ENCODE assay signal across 11 cellular contexts in genomic region chr19:52492201-52492960, GRCh38. TPM values are rescaled to one million over a fixed set of nuclear protein-coding genes. Genes with fewer than 3 reads are reported as not detected.
DNase-seq lines count a peak whose midpoint lies in the region; ATAC-seq and TF ChIP-seq lines count a peak whose summit lies in the region.
"Had no signal": no experiment of that assay in that cellular context is flagged by ENCODE, and none has a peak within 500 bp of the region (broad histone marks: within the 10 kb centered on the region; RNA-seq: fewer than 3 reads in every experiment).

No MANE protein-coding gene starts in this region.

- ATAC-seq in GM19467 (IDR thresholded peaks at IDR 0.05; ENCODE audit: unreplicated experiment) (no peak), HG02623 (IDR thresholded peaks at IDR 0.05; ENCODE audit: unreplicated experiment) (no peak), HG03378 (IDR thresholded peaks at IDR 0.05; ENCODE audit: unreplicated experiment) (no peak)
- ATAC-seq: foreskin keratinocyte had no signal

- H2AK5ac ChIP-seq in mesendoderm (ENCODE audit: low read length), result no peak overlapping the region

- no peak for TF ChIP-seq POLR2A in ovary (IDR thresholded peaks at IDR 0.05)

- no peak overlapping the region for H4K8ac ChIP-seq in mesendoderm (ENCODE audit: low read depth, low read length)

- peak overlapping the region; percentile 79 for H3K4ac ChIP-seq in mesendoderm (ENCODE audit: low read depth, low read length)

- TF ChIP-seq CTCF in coronary artery (IDR thresholded peaks at IDR 0.05) (no peak), ovary (IDR thresholded peaks at IDR 0.05) (no peak)

- H3K79me2 ChIP-seq in mesendoderm (ENCODE audit: control insufficient read depth, insufficient read depth, low read length), result no peaks in the 10 kb centered on the region

- H3K4me1 ChIP-seq in mesendoderm (ENCODE audit: control insufficient read depth, low read depth, low read length) (no peaks in the 10 kb centered on the region), ovary (ENCODE audit: insufficient read depth) (no peaks in the 10 kb centered on the region)
- H3K4me1 ChIP-seq: foreskin keratinocyte had no signal

- H3K56ac ChIP-seq in mesendoderm (ENCODE audit: low read length), result peak overlapping the region; percentile 85

- H3K36me3 ChIP-seq in mesendoderm (ENCODE audit: control insufficient read depth, insufficient read depth, low read length) (no peaks in the 10 kb centered on the region), ovary (no peaks in the 10 kb centered on the region)

- peaks cover 3 to 27% of the 10 kb centered on the region in 2 donors for H3K9me3 ChIP-seq in ovary

- peak overlapping the region; percentile 80 for H3K4me2 ChIP-seq in mesendoderm (ENCODE audit: low read length)

- H4K5ac ChIP-seq in mesendoderm (ENCODE audit: low read length), result no peak overlapping the region

- H3K27ac ChIP-seq in coronary artery (no peak overlapping the region), mesendoderm (ENCODE audit: low read depth, low read length) (peak overlapping the region; percentile 70), ovary (no peak overlapping the region)
- H3K27ac ChIP-seq: foreskin keratinocyte had no signal

- H3K23ac ChIP-seq in mesendoderm (ENCODE audit: low read length), result no peak overlapping the region

- H2BK5ac ChIP-seq in mesendoderm (ENCODE audit: low read length), result no peak overlapping the region

- H3K27me3 ChIP-seq in mesendoderm (ENCODE audit: insufficient read depth, low read length, poor library complexity), result no peaks in the 10 kb centered on the region
- H3K27me3 ChIP-seq in ovary, result no peaks in the 10 kb centered on the region
- H3K27me3 ChIP-seq: foreskin keratinocyte had no signal

- TF ChIP-seq EP300 in ovary (IDR thresholded peaks at IDR 0.05), result no peak

- no CpG with 5 or more reads among the region's 37 CpGs for WGBS in mesendoderm (ENCODE audit: extremely low coverage, insufficient coverage, low lambda C conversion rate)
- 34 to 38% (median 36%) methylated on average over 37 of the region's 37 CpGs for WGBS in ovary, 3 donors

- no peak overlapping the region for H2BK15ac ChIP-seq in mesendoderm (replicated peaks; ENCODE audit: low read depth)

- DNase-seq in AML-193 (lab: John Stamatoyannopoulos, UW) (peak; percentile 35 to 65), ELF-1 (ENCODE audit: low read depth, low spot score) (peak; percentile 95), coronary artery (ENCODE audit: low spot score) (no peak), mesendoderm (peak; percentile 96), ovary (no peak)
- DNase-seq: NCI-H2171 treated with DMSO at 0.1 percent for 48 hours had no signal

- intact Hi-C loops in ovary (cut with DNase I), result no loop called here

- no peak overlapping the region for H2BK120ac ChIP-seq in mesendoderm (ENCODE audit: low read depth, low read length)

- H3K18ac ChIP-seq in mesendoderm (ENCODE audit: low read length), result no peak overlapping the region

- peak overlapping the region; percentile 81 for H3K9ac ChIP-seq in mesendoderm (ENCODE audit: low read length)

- H3K79me1 ChIP-seq in mesendoderm (ENCODE audit: low read length), result no peaks in the 10 kb centered on the region

- H3K4me3 ChIP-seq in coronary artery, result peak overlapping the region; percentile 59
- H3K4me3 ChIP-seq in mesendoderm (ENCODE audit: low read length), result peak overlapping the region; percentile 66
- no peak overlapping the region for H3K4me3 ChIP-seq in ovary

RNA-seq across cellular contexts. Expression of gene ZNF808, which starts 35.1 kb away (rescaled TPM):
- polyA plus RNA-seq in mesendoderm (2013, experiment 1 of 2), result 9.5 TPM
- 8.9 TPM for polyA plus RNA-seq in mesendoderm (2013, experiment 2 of 2)
- 10 to 100 TPM in 6 of 7 donors, 1 to 10 TPM in 1; 8.8 to 26.4 (median 21.7) TPM for total RNA-seq in ovary
- 1 to 10 TPM; 6.0 to 7.5 TPM for polyA plus RNA-seq in ovary

RNA-seq across cellular contexts. Expression of gene ZNF578, which starts 39.0 kb away (rescaled TPM):
- 8.0 TPM for polyA plus RNA-seq in mesendoderm (2013, experiment 1 of 2)
- 7.3 TPM for polyA plus RNA-seq in mesendoderm (2013, experiment 2 of 2)
- total RNA-seq in ovary, result 1 to 10 TPM; 1.6 to 8.0 (median 4.1) TPM
- polyA plus RNA-seq in ovary, result 1 to 10 TPM; 1.8 to 3.8 TPM
- total RNA-seq: HT-29 had no signal

Comparison
In these comparisons a context has a peak if more than half of its experiments do, and no peak if none do; other contexts are left out.
1. DNase-seq: peak in AML-193 (2 of 2), ELF-1 (single experiment) and mesendoderm (single experiment); none in coronary artery (single experiment) and ovary (0 of 5).